Comparison of ENCODE assay signal across 12 cellular contexts in the genomic region with DNA sequence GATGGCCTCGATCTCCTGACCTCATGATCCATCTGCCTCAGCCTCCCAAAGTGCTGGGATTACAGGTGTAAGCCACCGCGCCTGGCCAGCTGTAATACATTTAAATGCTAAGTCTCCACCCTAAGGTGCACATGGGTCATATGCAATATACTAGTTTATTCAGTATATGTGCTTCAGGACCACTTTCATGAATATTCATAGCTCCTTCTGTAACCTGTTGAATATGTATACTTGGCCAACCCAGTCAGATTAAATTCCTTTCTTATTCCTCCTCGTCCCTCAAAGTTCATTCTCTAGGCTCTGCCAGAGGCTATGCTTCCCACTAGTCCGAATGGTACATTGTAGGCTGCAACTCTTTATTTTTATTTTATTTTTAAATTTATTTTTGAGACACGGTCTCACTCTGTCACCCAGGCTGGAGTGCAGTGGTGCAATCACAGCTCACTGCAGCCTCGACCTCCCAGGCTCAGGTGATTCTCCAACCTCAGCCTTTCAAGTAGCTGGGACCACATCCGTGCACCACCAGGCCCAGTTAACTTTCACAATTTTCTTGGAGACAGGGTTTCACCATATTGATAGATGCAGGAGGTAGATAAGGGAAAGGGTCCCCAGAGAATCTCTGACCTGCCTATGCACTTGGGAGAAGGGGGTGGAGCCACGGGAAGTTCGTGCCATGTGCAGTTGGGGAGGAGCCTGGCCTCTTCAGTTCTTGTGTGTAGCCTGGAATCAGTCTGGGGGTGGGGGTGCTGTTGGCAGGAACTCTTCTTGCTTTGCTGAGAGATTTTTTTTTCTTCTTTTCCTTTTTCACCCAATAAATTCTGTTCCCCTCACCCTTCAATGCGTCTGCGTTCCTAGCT. TPM values are rescaled to one million over a fixed set of nuclear protein-coding genes. Genes with fewer than 3 reads are reported as not detected.
DNase-seq lines count a peak whose midpoint lies in the region; ATAC-seq, FAIRE-seq and TF ChIP-seq lines count a peak whose summit lies in the region.
"Had no signal": no experiment of that assay in that cellular context is flagged by ENCODE, and none has a peak within 500 bp of the region (broad histone marks: within the 10 kb centered on the region; RNA-seq: fewer than 3 reads in every experiment).

No MANE protein-coding gene starts in this region.

- peaks cover 27% of the 10 kb centered on the region for H3K4me1 Mint-ChIP-seq in T-helper 1 cell treated with Interleukin-12 subunit alpha and Interleukin-12 subunit beta and Interleukin-4 antibody, amounts not matched to agents 30 μg/mL and 1 μg/mL, for 36 hours (ENCODE audit: low read depth)

- no peaks in the 10 kb centered on the region for H3K9me3 ChIP-seq in A549
- H3K9me3 ChIP-seq in iPS-20b (ENCODE audit: insufficient read depth, low read depth, low read length): peaks cover 6% of the 10 kb centered on the region; the same call in 1 of the 2 replicates
- H3K9me3 ChIP-seq: tibial artery had no signal

- H3K36me3 Mint-ChIP-seq in T-helper 1 cell treated with Interleukin-12 subunit alpha and Interleukin-12 subunit beta and Interleukin-4 antibody, amounts not matched to agents 30 μg/mL and 1 μg/mL, for 36 hours (ENCODE audit: low read depth): no peaks in the 10 kb centered on the region

- peak overlapping the region; percentile 19; the same call in 1 of the 2 replicates for H3K9ac ChIP-seq in iPS-20b (ENCODE audit: low read depth, low read length)

- H3K27me3 Mint-ChIP-seq in T-helper 1 cell treated with Interleukin-12 subunit alpha and Interleukin-12 subunit beta and Interleukin-4 antibody, amounts not matched to agents 30 μg/mL and 1 μg/mL, for 36 hours (ENCODE audit: low read depth): no peaks in the 10 kb centered on the region

- H3K9me3 Mint-ChIP-seq in T-helper 1 cell treated with Interleukin-12 subunit alpha and Interleukin-12 subunit beta and Interleukin-4 antibody, amounts not matched to agents 30 μg/mL and 1 μg/mL, for 36 hours: no peaks in the 10 kb centered on the region

- DNase-seq in A549 (ENCODE audit: low read depth in 1 of 2, low spot score in 1 of 2) (no peak), EH (ENCODE audit: low read depth) (peak; percentile 64), Ammon's horn (ENCODE audit: low spot score) (no peak)
- DNase-seq in stimulated activated naive CD4-positive, alpha-beta T cell treated with Interleukin-2 at 50 U/mL for 16 hours (lab: John Stamatoyannopoulos, UW): no peak
- DNase-seq: activated T-cell treated with anti-CD3 and anti-CD28 coated beads for 4 hours, foreskin melanocyte, tibial artery had no signal

- no peak for TF ChIP-seq POLR2A in A549 (IDR thresholded peaks at IDR 0.05; ENCODE audit: low read length)

- H3K27ac ChIP-seq in A549 (peak overlapping the region in 1 of 2 experiments; percentile 55; a peak in 1 of 6 replicates), iPS-20b (ENCODE audit: low read length) (peak overlapping the region; percentile 25)
- H3K27ac ChIP-seq: tibial artery had no signal

- no peak overlapping the region for H3K4me3 ChIP-seq in A549
- no peak overlapping the region for H3K4me3 ChIP-seq in iPS-20b (ENCODE audit: low read length)
- H3K4me3 ChIP-seq: tibial artery had no signal

- 87% methylated on average over 12 of the region's 12 CpGs for WGBS in A549 (ENCODE audit: missing lambda C conversion rate)

- no peak for TF ChIP-seq EP300 in A549 (IDR thresholded peaks at IDR 0.05)

- H3K4me3 Mint-ChIP-seq in T-helper 1 cell treated with Interleukin-12 subunit alpha and Interleukin-12 subunit beta and Interleukin-4 antibody, amounts not matched to agents 30 μg/mL and 1 μg/mL, for 36 hours: no peak overlapping the region

- CTCF ChIA-PET in A549 (lab: Yijun Ruan, JAX): interaction anchor here (0.9 to 3.0 kb wide), 4 partner anchors 14 to 524 kb away, joined by 3 to 16 read pairs (median 10); no protein-coding TSS in a partner anchor

- ATAC-seq in A549 (no peak), HG02610 (IDR thresholded peaks at IDR 0.05; ENCODE audit: unreplicated experiment) (no peak), HG02970 (IDR thresholded peaks at IDR 0.05; ENCODE audit: low FRiP score, unreplicated experiment) (no peak)
- ATAC-seq: left lobe of liver had no signal

- no peak for FAIRE-seq in A549 (lab: Jason Lieb, UNC)

- TF ChIP-seq RAD21 in A549 (conservative IDR thresholded peaks at IDR 0.05 in 1 of 2, IDR thresholded peaks at IDR 0.05 in 1 of 2): no peak

- peaks cover 31% of the 10 kb centered on the region for H3K4me1 ChIP-seq in A549
- peaks cover 33% of the 10 kb centered on the region for H3K4me1 ChIP-seq in iPS-20b (ENCODE audit: insufficient read depth, low read length)

- POLR2A ChIA-PET in A549 (lab: Yijun Ruan, JAX): no interaction called here

- no peaks in the 10 kb centered on the region for H3K27me3 ChIP-seq in iPS-20b (ENCODE audit: insufficient read depth, low read length)
- H3K27me3 ChIP-seq: tibial artery had no signal

- no peak for TF ChIP-seq CTCF in A549 (IDR thresholded peaks at IDR 0.05)

- H3K4me2 ChIP-seq in A549: peak overlapping the region; percentile 44; the same call in 2 of the 3 replicates

- H3K27ac Mint-ChIP-seq in T-helper 1 cell treated with Interleukin-12 subunit alpha and Interleukin-12 subunit beta and Interleukin-4 antibody, amounts not matched to agents 30 μg/mL and 1 μg/mL, for 36 hours: peak overlapping the region; percentile 31

- H3K36me3 ChIP-seq in iPS-20b (ENCODE audit: insufficient read depth, low read depth, low read length): peaks cover 70% of the 10 kb centered on the region
- H3K36me3 ChIP-seq: tibial artery had no signal

TF ChIP-seq in A549, 52 proteins besides CTCF, POLR2A, EP300 and RAD21:
- no peak for TF ChIP-seq ZNF302 (CRISPR knock-in tag; IDR thresholded peaks at IDR 0.05)
- no peak for TF ChIP-seq KDM5A (IDR thresholded peaks at IDR 0.05)
- TF ChIP-seq FOSB (CRISPR knock-in tag; IDR thresholded peaks at IDR 0.05): no peak
- no peak for TF ChIP-seq ZSCAN20 (CRISPR knock-in tag; IDR thresholded peaks at IDR 0.05)
- no peak for TF ChIP-seq EHMT2 (IDR thresholded peaks at IDR 0.05; ENCODE audit: low read depth)
- TF ChIP-seq, protein P1, sequence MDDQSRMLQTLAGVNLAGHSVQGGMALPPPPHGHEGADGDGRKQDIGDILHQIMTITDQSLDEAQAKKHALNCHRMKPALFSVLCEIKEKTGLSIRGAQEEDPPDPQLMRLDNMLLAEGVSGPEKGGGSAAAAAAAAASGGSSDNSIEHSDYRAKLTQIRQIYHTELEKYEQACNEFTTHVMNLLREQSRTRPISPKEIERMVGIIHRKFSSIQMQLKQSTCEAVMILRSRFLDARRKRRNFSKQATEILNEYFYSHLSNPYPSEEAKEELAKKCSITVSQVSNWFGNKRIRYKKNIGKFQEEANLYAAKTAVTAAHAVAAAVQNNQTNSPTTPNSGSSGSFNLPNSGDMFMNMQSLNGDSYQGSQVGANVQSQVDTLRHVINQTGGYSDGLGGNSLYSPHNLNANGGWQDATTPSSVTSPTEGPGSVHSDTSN (IDR thresholded peaks at IDR 0.05): no peak

RNA-seq across cellular contexts. Expression of a gene that starts 41.3 kb away (rescaled TPM):
- polyA plus RNA-seq in A549 (2011; rRNA removed) (19.8 and 25.8 TPM in 2 replicates), A549 (2017; fragmentation: RNase III; extraction: RNeasy Plus Mini Kit Qiagen cat#74134 plus additional on column Dnase treatment) (31.9 to 44.2 TPM (median 43.5 TPM) in 3 replicates)
- 16.8 and 23.0 TPM in 2 replicates for polyA plus RNA-seq in A549 (2012; cell fraction: cytosol; rRNA removed)
- polyA plus RNA-seq in A549 (2012; cell fraction: nucleus; rRNA removed): 39.3 and 40.0 TPM in 2 replicates
- 48.5 and 53.6 TPM in 2 replicates for polyA minus RNA-seq in A549 (2011; rRNA and poly(A)+ RNA removed)
